Comparison of ENCODE assay signal across 1 cellular context in the genomic region with DNA sequence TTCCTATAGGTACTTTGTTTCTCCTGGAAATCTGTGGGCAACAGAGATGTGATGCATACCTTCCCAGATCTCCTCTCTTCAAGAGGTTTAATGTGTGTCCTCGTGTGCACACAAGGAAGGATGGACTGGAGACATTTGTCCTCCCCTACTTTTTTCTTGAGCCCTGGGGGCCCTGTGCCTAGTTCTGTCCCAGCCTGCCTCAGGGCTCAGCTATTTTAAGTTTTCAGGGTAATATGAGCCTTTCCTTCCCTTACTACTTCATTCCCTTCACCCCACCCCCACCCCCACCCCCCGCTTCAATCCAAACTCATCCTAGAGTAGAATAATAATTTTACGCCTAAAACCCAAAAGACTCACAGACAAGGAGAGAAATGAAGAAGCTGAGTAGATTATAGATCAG.
TF ChIP-seq lines count a peak whose summit lies in the region.

No MANE protein-coding gene starts in this region.

TF ChIP-seq in GM23338, 12 proteins besides CTCF, POLR2A, EP300 and RAD21 (continued from another document):
- TF ChIP-seq, protein P1, sequence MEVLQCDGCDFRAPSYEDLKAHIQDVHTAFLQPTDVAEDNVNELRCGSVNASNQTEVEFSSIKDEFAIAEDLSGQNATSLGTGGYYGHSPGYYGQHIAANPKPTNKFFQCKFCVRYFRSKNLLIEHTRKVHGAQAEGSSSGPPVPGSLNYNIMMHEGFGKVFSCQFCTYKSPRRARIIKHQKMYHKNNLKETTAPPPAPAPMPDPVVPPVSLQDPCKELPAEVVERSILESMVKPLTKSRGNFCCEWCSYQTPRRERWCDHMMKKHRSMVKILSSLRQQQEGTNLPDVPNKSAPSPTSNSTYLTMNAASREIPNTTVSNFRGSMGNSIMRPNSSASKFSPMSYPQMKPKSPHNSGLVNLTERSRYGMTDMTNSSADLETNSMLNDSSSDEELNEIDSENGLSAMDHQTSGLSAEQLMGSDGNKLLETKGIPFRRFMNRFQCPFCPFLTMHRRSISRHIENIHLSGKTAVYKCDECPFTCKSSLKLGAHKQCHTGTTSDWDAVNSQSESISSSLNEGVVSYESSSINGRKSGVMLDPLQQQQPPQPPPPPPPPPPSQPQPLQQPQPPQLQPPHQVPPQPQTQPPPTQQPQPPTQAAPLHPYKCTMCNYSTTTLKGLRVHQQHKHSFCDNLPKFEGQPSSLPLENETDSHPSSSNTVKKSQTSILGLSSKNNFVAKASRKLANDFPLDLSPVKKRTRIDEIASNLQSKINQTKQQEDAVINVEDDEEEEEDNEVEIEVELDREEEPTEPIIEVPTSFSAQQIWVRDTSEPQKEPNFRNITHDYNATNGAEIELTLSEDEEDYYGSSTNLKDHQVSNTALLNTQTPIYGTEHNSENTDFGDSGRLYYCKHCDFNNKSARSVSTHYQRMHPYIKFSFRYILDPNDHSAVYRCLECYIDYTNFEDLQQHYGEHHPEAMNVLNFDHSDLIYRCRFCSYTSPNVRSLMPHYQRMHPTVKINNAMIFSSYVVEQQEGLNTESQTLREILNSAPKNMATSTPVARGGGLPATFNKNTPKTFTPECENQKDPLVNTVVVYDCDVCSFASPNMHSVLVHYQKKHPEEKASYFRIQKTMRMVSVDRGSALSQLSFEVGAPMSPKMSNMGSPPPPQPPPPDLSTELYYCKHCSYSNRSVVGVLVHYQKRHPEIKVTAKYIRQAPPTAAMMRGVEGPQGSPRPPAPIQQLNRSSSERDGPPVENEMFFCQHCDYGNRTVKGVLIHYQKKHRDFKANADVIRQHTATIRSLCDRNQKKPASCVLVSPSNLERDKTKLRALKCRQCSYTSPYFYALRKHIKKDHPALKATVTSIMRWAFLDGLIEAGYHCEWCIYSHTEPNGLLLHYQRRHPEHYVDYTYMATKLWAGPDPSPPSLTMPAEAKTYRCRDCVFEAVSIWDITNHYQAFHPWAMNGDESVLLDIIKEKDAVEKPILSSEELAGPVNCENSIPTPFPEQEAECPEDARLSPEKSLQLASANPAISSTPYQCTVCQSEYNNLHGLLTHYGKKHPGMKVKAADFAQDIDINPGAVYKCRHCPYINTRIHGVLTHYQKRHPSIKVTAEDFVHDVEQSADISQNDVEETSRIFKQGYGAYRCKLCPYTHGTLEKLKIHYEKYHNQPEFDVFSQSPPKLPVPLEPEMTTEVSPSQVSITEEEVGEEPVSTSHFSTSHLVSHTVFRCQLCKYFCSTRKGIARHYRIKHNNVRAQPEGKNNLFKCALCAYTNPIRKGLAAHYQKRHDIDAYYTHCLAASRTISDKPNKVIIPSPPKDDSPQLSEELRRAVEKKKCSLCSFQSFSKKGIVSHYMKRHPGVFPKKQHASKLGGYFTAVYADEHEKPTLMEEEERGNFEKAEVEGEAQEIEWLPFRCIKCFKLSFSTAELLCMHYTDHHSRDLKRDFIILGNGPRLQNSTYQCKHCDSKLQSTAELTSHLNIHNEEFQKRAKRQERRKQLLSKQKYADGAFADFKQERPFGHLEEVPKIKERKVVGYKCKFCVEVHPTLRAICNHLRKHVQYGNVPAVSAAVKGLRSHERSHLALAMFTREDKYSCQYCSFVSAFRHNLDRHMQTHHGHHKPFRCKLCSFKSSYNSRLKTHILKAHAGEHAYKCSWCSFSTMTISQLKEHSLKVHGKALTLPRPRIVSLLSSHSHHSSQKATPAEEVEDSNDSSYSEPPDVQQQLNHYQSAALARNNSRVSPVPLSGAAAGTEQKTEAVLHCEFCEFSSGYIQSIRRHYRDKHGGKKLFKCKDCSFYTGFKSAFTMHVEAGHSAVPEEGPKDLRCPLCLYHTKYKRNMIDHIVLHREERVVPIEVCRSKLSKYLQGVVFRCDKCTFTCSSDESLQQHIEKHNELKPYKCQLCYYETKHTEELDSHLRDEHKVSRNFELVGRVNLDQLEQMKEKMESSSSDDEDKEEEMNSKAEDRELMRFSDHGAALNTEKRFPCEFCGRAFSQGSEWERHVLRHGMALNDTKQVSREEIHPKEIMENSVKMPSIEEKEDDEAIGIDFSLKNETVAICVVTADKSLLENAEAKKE (CRISPR knock-in tag; IDR thresholded peaks at IDR 0.05) = no peak
- TF ChIP-seq, protein P2, sequence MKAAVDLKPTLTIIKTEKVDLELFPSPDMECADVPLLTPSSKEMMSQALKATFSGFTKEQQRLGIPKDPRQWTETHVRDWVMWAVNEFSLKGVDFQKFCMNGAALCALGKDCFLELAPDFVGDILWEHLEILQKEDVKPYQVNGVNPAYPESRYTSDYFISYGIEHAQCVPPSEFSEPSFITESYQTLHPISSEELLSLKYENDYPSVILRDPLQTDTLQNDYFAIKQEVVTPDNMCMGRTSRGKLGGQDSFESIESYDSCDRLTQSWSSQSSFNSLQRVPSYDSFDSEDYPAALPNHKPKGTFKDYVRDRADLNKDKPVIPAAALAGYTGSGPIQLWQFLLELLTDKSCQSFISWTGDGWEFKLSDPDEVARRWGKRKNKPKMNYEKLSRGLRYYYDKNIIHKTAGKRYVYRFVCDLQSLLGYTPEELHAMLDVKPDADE (IDR thresholded peaks at IDR 0.05) = no peak
- TF ChIP-seq STAT1 (IDR thresholded peaks at IDR 0.05; ENCODE audit: unreplicated experiment) = no peak
- no peak for TF ChIP-seq EZH2phosphoT487 (IDR thresholded peaks at IDR 0.05; ENCODE audit: unreplicated experiment)
